Comparison of ENCODE assay signal across 1 cellular context in the genomic region with DNA sequence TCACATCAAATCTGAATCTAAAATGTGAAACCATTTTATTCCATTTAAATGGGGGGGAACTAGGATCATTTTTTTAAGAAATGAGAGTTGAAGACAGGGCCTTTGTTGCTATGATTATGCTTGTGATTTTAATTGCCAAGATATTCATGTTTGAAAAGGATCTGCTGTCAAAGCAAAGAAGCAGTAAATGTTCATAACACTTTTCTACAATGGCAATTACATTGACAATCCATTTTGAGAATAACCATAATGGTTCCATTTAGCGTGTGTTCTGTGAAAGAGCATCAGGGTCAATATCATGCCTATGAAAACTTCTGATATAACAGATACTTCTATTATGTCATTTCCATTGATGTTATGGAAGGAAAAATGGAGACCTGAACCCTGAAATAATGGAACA.
"Had no signal": no experiment of that assay in that cellular context is flagged by ENCODE, and none has a peak within 500 bp of the region (broad histone marks: within the 10 kb centered on the region; RNA-seq: fewer than 3 reads in every experiment).

No MANE protein-coding gene starts in this region.

- H3K27me3 ChIP-seq: MG63 had no signal

- H3K4me3 ChIP-seq: MG63 had no signal

- H3K36me3 ChIP-seq: MG63 had no signal

- H3K9me3 ChIP-seq: MG63 had no signal
